10 cellular contexts compared by ENCODE assay signal in genomic region chr16:50301626-50302471, GRCh38. TPM values are rescaled to one million over a fixed set of nuclear protein-coding genes. Genes with fewer than 3 reads are reported as not detected.
DNase-seq lines count a peak whose midpoint lies in the region; ATAC-seq and TF ChIP-seq lines count a peak whose summit lies in the region.
"Had no signal": no experiment of that assay in that cellular context is flagged by ENCODE, and none has a peak within 500 bp of the region (broad histone marks: within the 10 kb centered on the region; RNA-seq: fewer than 3 reads in every experiment).

No MANE protein-coding gene starts in this region.

- dilution Hi-C loops in mammary epithelial cell (cut with HindIII; ENCODE audit: low sequenced_read_pairs) = no loop called here

- H3K27me3 ChIP-seq in mammary epithelial cell (ENCODE audit: insufficient read depth, low read length) (no peaks in the 10 kb centered on the region), upper lobe of left lung (no peaks in the 10 kb centered on the region)
- H3K27me3 ChIP-seq: BLaER1 had no signal

- no peaks in the 10 kb centered on the region for H4K20me1 ChIP-seq in mammary epithelial cell (ENCODE audit: insufficient read depth, low read length)

- H3K4me3 Mint-ChIP-seq in activated naive CD8-positive, alpha-beta T cell treated with anti-CD3 and anti-CD28 coated beads, Interleukin-2, amount 10 ng/mL, durations not matched to agents 7 days and 5 days = no peak overlapping the region
- no peak overlapping the region for H3K4me3 Mint-ChIP-seq in activated naive CD8-positive, alpha-beta T cell treated with anti-CD3 and anti-CD28 coated beads for 36 hours

- H3K27ac Mint-ChIP-seq in activated naive CD8-positive, alpha-beta T cell treated with anti-CD3 and anti-CD28 coated beads, Interleukin-2, amount 10 ng/mL, durations not matched to agents 7 days and 5 days = no peak overlapping the region
- no peak overlapping the region for H3K27ac Mint-ChIP-seq in activated naive CD8-positive, alpha-beta T cell treated with anti-CD3 and anti-CD28 coated beads for 36 hours

- no peaks in the 10 kb centered on the region for H3K79me2 ChIP-seq in mammary epithelial cell (ENCODE audit: insufficient read depth, low read length)

- no peak overlapping the region for H3K9ac ChIP-seq in mammary epithelial cell (ENCODE audit: insufficient read depth, low read length)
- H3K9ac ChIP-seq: BLaER1 had no signal

- TF ChIP-seq CTCF in mammary epithelial cell (conservative IDR thresholded peaks at IDR 0.05 in 1 of 2, IDR thresholded peaks at IDR 0.05 in 1 of 2; ENCODE audit: extremely low read depth in 1 of 2, insufficient read depth in 1 of 2, low read depth in 1 of 2, low read length in 2 of 2) (no peak), upper lobe of left lung (IDR thresholded peaks at IDR 0.05) (no peak)

- no peaks in the 10 kb centered on the region for H3K27me3 Mint-ChIP-seq in activated naive CD8-positive, alpha-beta T cell treated with anti-CD3 and anti-CD28 coated beads, Interleukin-2, amount 10 ng/mL, durations not matched to agents 7 days and 5 days
- no peaks in the 10 kb centered on the region for H3K27me3 Mint-ChIP-seq in activated naive CD8-positive, alpha-beta T cell treated with anti-CD3 and anti-CD28 coated beads for 36 hours

- intact Hi-C loops in mammary epithelial cell (cut with micrococcal nuclease) = no loop called here

- H3K9me3 Mint-ChIP-seq in activated naive CD8-positive, alpha-beta T cell treated with anti-CD3 and anti-CD28 coated beads, Interleukin-2, amount 10 ng/mL, durations not matched to agents 7 days and 5 days = no peaks in the 10 kb centered on the region
- H3K9me3 Mint-ChIP-seq in activated naive CD8-positive, alpha-beta T cell treated with anti-CD3 and anti-CD28 coated beads for 36 hours = no peaks in the 10 kb centered on the region

- H3K27ac ChIP-seq in mammary epithelial cell (ENCODE audit: insufficient read depth, low read depth, low read length) = no peak overlapping the region
- H3K27ac ChIP-seq in upper lobe of left lung = no peak overlapping the region

- no peak for ATAC-seq in activated naive CD8-positive, alpha-beta T cell treated with anti-CD3 and anti-CD28 coated beads, Interleukin-2, amount 10 ng/mL, durations not matched to agents 7 days and 5 days (ENCODE audit: low read depth)
- ATAC-seq in upper lobe of left lung (ENCODE audit: low FRiP score in 2 of 2) = peak; percentile 45 to 74
- no peak for ATAC-seq in HG03442 (IDR thresholded peaks at IDR 0.05; ENCODE audit: unreplicated experiment)
- ATAC-seq in GM18505 (IDR thresholded peaks at IDR 0.05; ENCODE audit: unreplicated experiment) = no peak

- H3K36me3 Mint-ChIP-seq in activated naive CD8-positive, alpha-beta T cell treated with anti-CD3 and anti-CD28 coated beads, Interleukin-2, amount 10 ng/mL, durations not matched to agents 7 days and 5 days = peaks cover 13% of the 10 kb centered on the region
- no peaks in the 10 kb centered on the region for H3K36me3 Mint-ChIP-seq in activated naive CD8-positive, alpha-beta T cell treated with anti-CD3 and anti-CD28 coated beads for 36 hours

- H3K9me3 ChIP-seq in mammary epithelial cell (replicated peaks; ENCODE audit: insufficient read depth, low read length) (no peaks in the 10 kb centered on the region), upper lobe of left lung (no peaks in the 10 kb centered on the region)
- H3K9me3 ChIP-seq: BLaER1 had no signal

- DNase-seq in activated naive CD8-positive, alpha-beta T cell treated with anti-CD3 and anti-CD28 coated beads, Interleukin-2, amount 10 ng/mL, durations not matched to agents 7 days and 5 days = peak; percentile 20
- DNase-seq in activated naive CD8-positive, alpha-beta T cell treated with anti-CD3 and anti-CD28 coated beads for 36 hours = no peak
- DNase-seq in mammary epithelial cell (peak; percentile 53), kidney tubule cell (ENCODE audit: low spot score) (peak; percentile 63), upper lobe of left lung (peak; percentile 72 to 79), dedifferentiated amniotic fluid mesenchymal stem cell (ENCODE audit: extremely low spot score) (no peak)
- DNase-seq: MM.1S had no signal

- 60% methylated on average over 8 of the region's 21 CpGs for WGBS in mammary epithelial cell (ENCODE audit: low coverage, missing lambda C conversion rate)
- WGBS in upper lobe of left lung, 2 donors = 77 to 78% methylated on average over 18 to 20 of the region's 21 CpGs

- BruUV-seq in mammary epithelial cell (replicated peaks; lab: Mats Ljungman, UMichigan) = no TSS peak

- no peak for TF ChIP-seq EP300 in upper lobe of left lung (IDR thresholded peaks at IDR 0.05)

- H3K4me1 ChIP-seq in mammary epithelial cell (ENCODE audit: insufficient read depth, low read length) (peaks cover 14% of the 10 kb centered on the region), upper lobe of left lung (peaks cover 8 to 33% (median 21%) of the 10 kb centered on the region in 4 donors)

- H3K4me2 ChIP-seq in mammary epithelial cell (ENCODE audit: insufficient read depth, low read depth, low read length) = peak overlapping the region; percentile 58

- no peaks in the 10 kb centered on the region for H3K4me1 Mint-ChIP-seq in activated naive CD8-positive, alpha-beta T cell treated with anti-CD3 and anti-CD28 coated beads, Interleukin-2, amount 10 ng/mL, durations not matched to agents 7 days and 5 days
- H3K4me1 Mint-ChIP-seq in activated naive CD8-positive, alpha-beta T cell treated with anti-CD3 and anti-CD28 coated beads for 36 hours = no peaks in the 10 kb centered on the region

- CTCF ChIA-PET in mammary epithelial cell (lab: Charles Lee; ENCODE audit: low non-redundant PET) = no interaction called here

- peak overlapping the region; percentile 76 for H2AFZ ChIP-seq in mammary epithelial cell (ENCODE audit: low read depth, low read length)

- H3K36me3 ChIP-seq in mammary epithelial cell (ENCODE audit: insufficient read depth, low read length) (no peaks in the 10 kb centered on the region), upper lobe of left lung (peaks cover 0 to 52% (median 18%) of the 10 kb centered on the region in 4 donors)

- POLR2A ChIA-PET in activated naive CD8-positive, alpha-beta T cell treated with anti-CD3 and anti-CD28 coated beads, Interleukin-2, amount 10 ng/mL, durations not matched to agents 7 days and 5 days (lab: Charles Lee) = no interaction called here

- TF ChIP-seq POLR2A in upper lobe of left lung (IDR thresholded peaks at IDR 0.05) = no peak
- TF ChIP-seq POLR2A in GM18505 (IDR thresholded peaks at IDR 0.05; ENCODE audit: borderline replicate concordance, extremely low read depth, insufficient read depth, insufficient read length) = no peak

- H3K4me3 ChIP-seq in mammary epithelial cell (replicated peaks in 1 of 3; ENCODE audit: insufficient read depth in 1 of 3, low read depth in 2 of 3, low read length in 3 of 3) = no peak overlapping the region
- H3K4me3 ChIP-seq in upper lobe of left lung = no peak overlapping the region
- H3K4me3 ChIP-seq: BLaER1 had no signal

- in situ Hi-C loops in mammary epithelial cell (cut with MboI; ENCODE audit: low sequenced_read_pairs in 2 of 2) = no loop called here

RNA-seq across cellular contexts. Expression of gene ADCY7, which starts 35.5 kb away (rescaled TPM):
- total RNA-seq in activated naive CD8-positive, alpha-beta T cell treated with anti-CD3 and anti-CD28 coated beads, Interleukin-2, amount 10 ng/mL, durations not matched to agents 7 days and 5 days = 100 to 1,000 TPM; 172 to 177 TPM
- total RNA-seq in activated naive CD8-positive, alpha-beta T cell treated with anti-CD3 and anti-CD28 coated beads for 36 hours = 10 to 100 TPM; 72.3 to 73.1 TPM
- 10 to 100 TPM in 1 of 2 donors, 1 to 10 TPM in 1; 8.2 to 16.3 TPM for total RNA-seq in mammary epithelial cell
- polyA plus RNA-seq in mammary epithelial cell = 1.9 TPM
- 0.57 TPM for polyA minus RNA-seq in mammary epithelial cell
- 100 to 1,000 TPM in 3 of 6 donors, 10 to 100 TPM in 3; 46.9 to 177 (median 101) TPM for total RNA-seq in upper lobe of left lung

Comparison
In these comparisons a context has a peak if more than half of its experiments do, and no peak if none do; other contexts are left out.
1. DNase-seq: peak in activated naive CD8-positive, alpha-beta T cell treated with anti-CD3 and anti-CD28 coated beads, Interleukin-2, amount 10 ng/mL, durations not matched to agents 7 days and 5 days (single experiment), mammary epithelial cell (single experiment), kidney tubule cell (single experiment) and upper lobe of left lung (2 of 2); none in activated naive CD8-positive, alpha-beta T cell treated with anti-CD3 and anti-CD28 coated beads for 36 hours (single experiment) and dedifferentiated amniotic fluid mesenchymal stem cell (single experiment).
2. ATAC-seq: peak in upper lobe of left lung (2 of 2); none in activated naive CD8-positive, alpha-beta T cell treated with anti-CD3 and anti-CD28 coated beads, Interleukin-2, amount 10 ng/mL, durations not matched to agents 7 days and 5 days (single experiment), HG03442 (single experiment) and GM18505 (single experiment).